9 cellular contexts compared by ENCODE assay signal in genomic region chr15:90686435-90687218, GRCh38.
DNase-seq lines count a peak whose midpoint lies in the region; ATAC-seq and TF ChIP-seq lines count a peak whose summit lies in the region.
"Had no signal": no experiment of that assay in that cellular context is flagged by ENCODE, and none has a peak within 500 bp of the region (broad histone marks: within the 10 kb centered on the region; RNA-seq: fewer than 3 reads in every experiment).

No MANE protein-coding gene starts in this region.

- no peaks in the 10 kb centered on the region for H3K9me2 ChIP-seq in MM.1S (replicated peaks; ENCODE audit: insufficient read depth, low read length)

- H3K9me3 ChIP-seq in MM.1S (replicated peaks; ENCODE audit: insufficient read depth, low read length): no peaks in the 10 kb centered on the region

- H3K27me3 ChIP-seq in MM.1S (replicated peaks; ENCODE audit: insufficient read depth, low read length): peaks cover 13% of the 10 kb centered on the region; the same call in 1 of the 2 replicates

- no peaks in the 10 kb centered on the region for H3K36me3 ChIP-seq in MM.1S (replicated peaks; ENCODE audit: insufficient read depth, low read length)

- ATAC-seq in GM18870 (IDR thresholded peaks at IDR 0.05; ENCODE audit: unreplicated experiment): peak; percentile 85
- peak; percentile 65 for ATAC-seq in HG03039 (IDR thresholded peaks at IDR 0.05; ENCODE audit: unreplicated experiment)

- no peak for TF ChIP-seq CTCF in MM.1S (IDR thresholded peaks at IDR 0.05; ENCODE audit: low read length)

- no peak overlapping the region for H3K27ac ChIP-seq in MM.1S (ENCODE audit: low read length)
- H3K27ac ChIP-seq: skin epidermis had no signal

- H3K4me1 ChIP-seq in MM.1S (ENCODE audit: low read length): no peaks in the 10 kb centered on the region

- no peak overlapping the region for H3K9ac ChIP-seq in MM.1S (ENCODE audit: low read length)

- no peaks in the 10 kb centered on the region for H3F3A ChIP-seq in MM.1S (ENCODE audit: insufficient read depth, low read length)

- no peak overlapping the region for H3K4me2 ChIP-seq in MM.1S (ENCODE audit: low read depth, low read length)

- no peaks in the 10 kb centered on the region for H3K79me2 ChIP-seq in MM.1S (ENCODE audit: low read length)

- H3K4me3 ChIP-seq in MM.1S (ENCODE audit: low read length): no peak overlapping the region
- H3K4me3 ChIP-seq: skin epidermis had no signal

- no peaks in the 10 kb centered on the region for H4K20me1 ChIP-seq in MM.1S (ENCODE audit: insufficient read depth, low read length)

- DNase-seq in AML-193 (lab: John Stamatoyannopoulos, UW) (peak; percentile 56 to 82), OCI-M1 (lab: John Stamatoyannopoulos, UW) (peak; percentile 70), COR-L47 (lab: John Stamatoyannopoulos, UW) (no peak), MM.1S (no peak), NCI-H446 (lab: John Stamatoyannopoulos, UW) (no peak), NCI-H2196 (lab: John Stamatoyannopoulos, UW; ENCODE audit: unreplicated experiment) (no peak)

- no peak overlapping the region for H2AFZ ChIP-seq in MM.1S (ENCODE audit: low read length)

Comparison
In these comparisons a context has a peak if more than half of its experiments do, and no peak if none do; other contexts are left out.
1. DNase-seq: peak in AML-193 (2 of 2) and OCI-M1 (single experiment); none in COR-L47 (single experiment), MM.1S (single experiment), NCI-H446 (0 of 2) and NCI-H2196 (single experiment).